8 cellular contexts compared by ENCODE assay signal in genomic region chr9:113566011-113566711, GRCh38.
DNase-seq lines count a peak whose midpoint lies in the region; ATAC-seq, FAIRE-seq and TF ChIP-seq lines count a peak whose summit lies in the region.
"Had no signal": no experiment of that assay in that cellular context is flagged by ENCODE, and none has a peak within 500 bp of the region (broad histone marks: within the 10 kb centered on the region; RNA-seq: fewer than 3 reads in every experiment).

No MANE protein-coding gene starts in this region.

- H3K27ac ChIP-seq in Karpas-422 (ENCODE audit: low read length) (no peak overlapping the region), mammary epithelial cell (ENCODE audit: insufficient read depth, low read depth, low read length) (peak overlapping the region; percentile 93), lung (ENCODE audit: low read depth in 1 of 2, low read length in 1 of 2) (peak overlapping the region; percentile 81 to 96), temporal lobe (ENCODE audit: low read depth, low read length) (peak overlapping the region; percentile 83)

- H3K9ac ChIP-seq in Karpas-422 (ENCODE audit: low read length) = no peak overlapping the region
- H3K9ac ChIP-seq in mammary epithelial cell (ENCODE audit: insufficient read depth, low read length) = peak overlapping the region; percentile 84

- FAIRE-seq in HTR-8/SVneo (lab: Jason Lieb, UNC) = no peak

- H3K4me3 ChIP-seq in Karpas-422 (ENCODE audit: low read length) (no peak overlapping the region), mammary epithelial cell (replicated peaks in 1 of 3; ENCODE audit: insufficient read depth in 1 of 3, low read depth in 2 of 3, low read length in 3 of 3) (peak overlapping the region; percentile 64 to 86 (median 65)), lung (peak overlapping the region; percentile 22)

- in situ Hi-C loops in mammary epithelial cell (cut with MboI; ENCODE audit: low sequenced_read_pairs in 2 of 2) = no loop called here

- H3K9me2 ChIP-seq in Karpas-422 (replicated peaks; ENCODE audit: insufficient read depth, low read length) = no peaks in the 10 kb centered on the region

- H3K4me1 ChIP-seq in Karpas-422 (ENCODE audit: low read length) (peaks cover 15% of the 10 kb centered on the region), mammary epithelial cell (ENCODE audit: insufficient read depth, low read length) (peaks cover 56% of the 10 kb centered on the region), lung (ENCODE audit: control insufficient read depth in 2 of 2, insufficient read depth in 2 of 2, low read length in 2 of 2) (peaks cover 8 to 41% of the 10 kb centered on the region in 2 donors)

- no peaks in the 10 kb centered on the region for H3K36me3 ChIP-seq in Karpas-422 (ENCODE audit: insufficient read depth, low read length)
- H3K36me3 ChIP-seq in mammary epithelial cell (ENCODE audit: insufficient read depth, low read length) = no peaks in the 10 kb centered on the region
- no peaks in the 10 kb centered on the region for H3K36me3 ChIP-seq in lung (ENCODE audit: control insufficient read depth in 2 of 2, insufficient read depth in 2 of 2, low read length in 2 of 2)

- dilution Hi-C loops in mammary epithelial cell (cut with HindIII; ENCODE audit: low sequenced_read_pairs) = no loop called here

- H4K20me1 ChIP-seq in Karpas-422 (ENCODE audit: insufficient read depth, low read depth, low read length) = no peaks in the 10 kb centered on the region
- no peaks in the 10 kb centered on the region for H4K20me1 ChIP-seq in mammary epithelial cell (ENCODE audit: insufficient read depth, low read length)

- H3K9me3 ChIP-seq in Karpas-422 (ENCODE audit: low read length) (no peaks in the 10 kb centered on the region), mammary epithelial cell (replicated peaks; ENCODE audit: insufficient read depth, low read length) (no peaks in the 10 kb centered on the region), lung (ENCODE audit: control insufficient read depth in 2 of 2, insufficient read depth in 1 of 2, low read length in 1 of 2) (no peaks in the 10 kb centered on the region)

- DNase-seq in Karpas-422 (no peak), mammary epithelial cell (no peak), lung (ENCODE audit: low spot score) (no peak), HTR-8/SVneo (ENCODE audit: insufficient read length, low spot score) (no peak), T-helper 2 cell (no peak)
- DNase-seq: cortex of kidney had no signal

- H3K27me3 ChIP-seq in Karpas-422 (ENCODE audit: low read length) = no peaks in the 10 kb centered on the region
- H3K27me3 ChIP-seq in mammary epithelial cell (ENCODE audit: insufficient read depth, low read length) = no peaks in the 10 kb centered on the region
- no peaks in the 10 kb centered on the region for H3K27me3 ChIP-seq in lung (ENCODE audit: control insufficient read depth, insufficient read depth)

- 2% methylated on average over 5 of the region's 8 CpGs for WGBS in mammary epithelial cell (ENCODE audit: low coverage, missing lambda C conversion rate)
- 69 to 83% methylated on average over 8 of the region's 8 CpGs for WGBS in lung, 2 donors

- intact Hi-C loops in mammary epithelial cell (cut with micrococcal nuclease) = no loop called here

- no peaks in the 10 kb centered on the region for H3K79me2 ChIP-seq in Karpas-422 (ENCODE audit: low read length)
- peaks cover 56% of the 10 kb centered on the region for H3K79me2 ChIP-seq in mammary epithelial cell (ENCODE audit: insufficient read depth, low read length)

- CTCF ChIA-PET in mammary epithelial cell (lab: Charles Lee; ENCODE audit: low non-redundant PET) = interaction anchor here (1.0 kb wide), 1 partner anchor 12 kb away, joined by 3 read pairs; no protein-coding TSS in a partner anchor

- no TSS peak for BruUV-seq in mammary epithelial cell (replicated peaks; lab: Mats Ljungman, UMichigan)

- no peak for ATAC-seq in lung (ENCODE audit: insufficient read depth, low FRiP score)
- ATAC-seq in GM18861 (IDR thresholded peaks at IDR 0.05; ENCODE audit: unreplicated experiment) = no peak

- no peak for TF ChIP-seq CTCF in mammary epithelial cell (conservative IDR thresholded peaks at IDR 0.05 in 1 of 2, IDR thresholded peaks at IDR 0.05 in 1 of 2; ENCODE audit: extremely low read depth in 1 of 2, insufficient read depth in 1 of 2, low read depth in 1 of 2, low read length in 2 of 2)
- TF ChIP-seq CTCF in lung (IDR thresholded peaks at IDR 0.05; ENCODE audit: control extremely low read depth, extremely low read depth) = no peak

- H3K4me2 ChIP-seq in Karpas-422 (ENCODE audit: low read depth, low read length, poor library complexity, severe bottlenecking) = peak overlapping the region; percentile 43
- peak overlapping the region; percentile 95 for H3K4me2 ChIP-seq in mammary epithelial cell (ENCODE audit: insufficient read depth, low read depth, low read length)

- no peak overlapping the region for H2AFZ ChIP-seq in Karpas-422 (ENCODE audit: low read length)
- H2AFZ ChIP-seq in mammary epithelial cell (ENCODE audit: low read depth, low read length) = peak overlapping the region; percentile 91
